In the genomic region with DNA sequence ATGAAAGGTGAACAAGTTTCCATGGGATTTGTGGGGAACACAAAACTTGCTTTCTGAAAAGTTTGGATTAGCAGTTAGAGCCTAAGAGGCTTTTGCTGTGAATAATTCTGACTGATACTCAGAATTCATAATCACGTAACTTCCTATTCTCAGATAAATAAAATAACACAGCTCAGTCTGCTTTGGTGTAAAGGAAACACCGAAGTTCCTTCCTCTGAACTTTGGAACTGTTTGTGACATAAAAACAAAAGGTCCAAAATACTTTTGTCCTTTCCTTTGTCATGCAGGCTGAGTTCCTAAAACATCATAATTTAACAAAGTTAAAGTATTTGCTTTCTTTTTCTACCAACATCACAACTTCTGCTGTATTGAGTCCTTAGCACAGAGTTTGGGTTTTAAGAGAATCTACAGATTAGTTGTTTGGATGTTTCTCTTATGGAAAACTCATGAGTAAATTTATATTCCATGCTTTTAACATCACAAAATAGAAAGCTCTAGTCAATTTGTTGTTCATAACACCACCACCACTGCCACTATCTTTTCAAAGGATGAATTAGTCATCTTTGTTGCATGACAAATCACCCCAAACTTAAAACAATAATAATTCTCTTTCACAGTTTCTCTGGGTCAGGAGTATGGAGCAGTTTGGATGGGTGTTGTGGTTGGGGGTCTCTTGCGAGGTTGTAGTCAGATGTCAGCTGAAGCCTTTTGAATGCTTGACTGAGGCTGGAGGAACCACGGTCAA, we compare ENCODE assay signal across 1 cellular context.
TF ChIP-seq lines count a peak whose summit lies in the region.

No MANE protein-coding gene starts in this region.

TF ChIP-seq in HCT116, 20 proteins besides CTCF, POLR2A, EP300 and RAD21 (continued from another document):
- TF ChIP-seq, protein P1, sequence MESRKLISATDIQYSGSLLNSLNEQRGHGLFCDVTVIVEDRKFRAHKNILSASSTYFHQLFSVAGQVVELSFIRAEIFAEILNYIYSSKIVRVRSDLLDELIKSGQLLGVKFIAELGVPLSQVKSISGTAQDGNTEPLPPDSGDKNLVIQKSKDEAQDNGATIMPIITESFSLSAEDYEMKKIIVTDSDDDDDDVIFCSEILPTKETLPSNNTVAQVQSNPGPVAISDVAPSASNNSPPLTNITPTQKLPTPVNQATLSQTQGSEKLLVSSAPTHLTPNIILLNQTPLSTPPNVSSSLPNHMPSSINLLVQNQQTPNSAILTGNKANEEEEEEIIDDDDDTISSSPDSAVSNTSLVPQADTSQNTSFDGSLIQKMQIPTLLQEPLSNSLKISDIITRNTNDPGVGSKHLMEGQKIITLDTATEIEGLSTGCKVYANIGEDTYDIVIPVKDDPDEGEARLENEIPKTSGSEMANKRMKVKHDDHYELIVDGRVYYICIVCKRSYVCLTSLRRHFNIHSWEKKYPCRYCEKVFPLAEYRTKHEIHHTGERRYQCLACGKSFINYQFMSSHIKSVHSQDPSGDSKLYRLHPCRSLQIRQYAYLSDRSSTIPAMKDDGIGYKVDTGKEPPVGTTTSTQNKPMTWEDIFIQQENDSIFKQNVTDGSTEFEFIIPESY (IDR thresholded peaks at IDR 0.05; ENCODE audit: extremely low read depth, insufficient replicate concordance, low read length): no peak
